ENCODE assay signal across 25 cellular contexts in the genomic region with DNA sequence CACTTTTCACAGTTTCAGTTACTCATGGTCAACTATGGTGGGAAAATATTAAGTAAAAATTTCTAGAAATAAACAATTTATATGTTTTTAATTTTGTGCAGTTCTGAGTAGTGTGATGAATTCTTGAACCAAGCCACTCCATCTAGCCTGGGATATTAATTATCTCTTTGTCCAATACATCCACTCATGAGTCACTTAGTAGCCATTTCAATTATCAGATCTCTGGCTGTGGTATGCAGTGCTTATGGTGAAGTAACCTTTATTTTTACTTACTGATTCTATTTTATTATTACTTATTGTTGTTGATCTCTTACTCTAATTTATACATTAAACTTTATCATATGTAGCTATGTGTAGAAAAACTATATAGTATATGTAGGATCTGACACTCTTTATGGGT.
"Had no signal": no experiment of that assay in that cellular context is flagged by ENCODE, and none has a peak within 500 bp of the region (broad histone marks: within the 10 kb centered on the region; RNA-seq: fewer than 3 reads in every experiment).

No MANE protein-coding gene starts in this region.

- H3K4me3 Mint-ChIP-seq: activated CD4-positive, alpha-beta memory T cell treated with anti-CD3 and anti-CD28 coated beads, Interleukin-2, amount 10 ng/mL, durations not matched to agents 7 days and 5 days; activated naive CD4-positive, alpha-beta T cell treated with anti-CD3 and anti-CD28 coated beads for 36 hours; activated naive CD8-positive, alpha-beta T cell; activated T-helper 17 cell treated with anti-CD3 and anti-CD28 coated beads, Interleukin-2, amount 50 U/mL, for 72 hours; T-cell had no signal

- H3K27ac Mint-ChIP-seq: activated CD4-positive, alpha-beta memory T cell treated with anti-CD3 and anti-CD28 coated beads, Interleukin-2, amount 10 ng/mL, durations not matched to agents 7 days and 5 days; activated naive CD4-positive, alpha-beta T cell treated with anti-CD3 and anti-CD28 coated beads for 36 hours; activated naive CD8-positive, alpha-beta T cell; activated T-helper 17 cell treated with anti-CD3 and anti-CD28 coated beads, Interleukin-2, amount 50 U/mL, for 72 hours; T-cell had no signal

- ATAC-seq: activated T-helper 17 cell treated with anti-CD3 and anti-CD28 coated beads, Interleukin-2, amount 50 U/mL, for 72 hours; K562; T-cell had no signal

- DNase-seq: activated CD4-positive, alpha-beta memory T cell treated with anti-CD3 and anti-CD28 coated beads, Interleukin-2, amount 10 ng/mL, durations not matched to agents 7 days and 5 days; activated CD4-positive, alpha-beta T cell treated with anti-CD3 and anti-CD28 coated beads, Interleukin-2, amount 50 U/mL, for 1 hour; activated CD4-positive, CD25-positive, alpha-beta regulatory T cell; activated gamma-delta T cell; activated naive CD4-positive, alpha-beta T cell treated with anti-CD3 and anti-CD28 coated beads for 36 hours; activated T-cell treated with anti-CD3 and anti-CD28 coated beads for 4 hours; activated T-cell treated with anti-CD3 and anti-CD28 coated beads, Interleukin-2, amount 50 U/mL, for 48 hours; amygdala; central memory CD4-positive, alpha-beta T cell; Kasumi-1; NCI-H1048; NCI-H2029; NCI-H345; NCI-H510A; NCI-H526 treated with DMSO at 0.1 percent for 48 hours; NCI-H82; Peyer's patch; SHP77; T-cell; T-helper 2 cell; T1000 had no signal

- H3K9me3 Mint-ChIP-seq: activated CD4-positive, alpha-beta memory T cell treated with anti-CD3 and anti-CD28 coated beads, Interleukin-2, amount 10 ng/mL, durations not matched to agents 7 days and 5 days had no signal

- H3K27me3 Mint-ChIP-seq: activated CD4-positive, alpha-beta memory T cell treated with anti-CD3 and anti-CD28 coated beads, Interleukin-2, amount 10 ng/mL, durations not matched to agents 7 days and 5 days; activated naive CD8-positive, alpha-beta T cell; activated T-helper 17 cell treated with anti-CD3 and anti-CD28 coated beads, Interleukin-2, amount 50 U/mL, for 72 hours; T-cell had no signal

- H3K4me3 ChIP-seq: K562, Peyer's patch, SJSA1 had no signal

- H3K36me3 Mint-ChIP-seq: activated naive CD8-positive, alpha-beta T cell; T-cell had no signal

- H3K4me1 Mint-ChIP-seq: activated CD4-positive, alpha-beta memory T cell treated with anti-CD3 and anti-CD28 coated beads, Interleukin-2, amount 10 ng/mL, durations not matched to agents 7 days and 5 days; activated T-helper 17 cell treated with anti-CD3 and anti-CD28 coated beads, Interleukin-2, amount 50 U/mL, for 72 hours; T-cell had no signal
